Comparison of ENCODE assay signal across 24 cellular contexts in genomic region chr14:68153275-68153674, GRCh38.
DNase-seq lines count a peak whose midpoint lies in the region; ATAC-seq, FAIRE-seq and TF ChIP-seq lines count a peak whose summit lies in the region.
"Had no signal": no experiment of that assay in that cellular context is flagged by ENCODE, and none has a peak within 500 bp of the region (broad histone marks: within the 10 kb centered on the region; RNA-seq: fewer than 3 reads in every experiment).

No MANE protein-coding gene starts in this region.

- WGBS in ovary, 3 donors = 89 to 99% (median 91%) methylated on average over 1 of the region's 1 CpG

- no peaks in the 10 kb centered on the region for H3K27me3 ChIP-seq in A673 (replicated peaks; ENCODE audit: insufficient read depth, low read depth, low read length, poor library complexity)
- H3K27me3 ChIP-seq in ovary = no peaks in the 10 kb centered on the region
- H3K27me3 ChIP-seq: BE2C had no signal

- DNase-seq in A673 (ENCODE audit: low spot score) = peak; percentile 88
- DNase-seq in HTR-8/SVneo (ENCODE audit: insufficient read length, low spot score) = no peak
- peak; percentile 91 for DNase-seq in SK-N-MC (ENCODE audit: low read depth, low spot score)
- DNase-seq in osteocyte (ENCODE audit: extremely low spot score, unreplicated experiment) = no peak
- DNase-seq in left lobe of liver (ENCODE audit: low spot score) = no peak
- no peak for DNase-seq in activated naive CD4-positive, alpha-beta T cell treated with anti-CD3 and anti-CD28 coated beads, Interleukin-2, amount 50 U/mL, for 16 hours
- no peak for DNase-seq in GM19238 (ENCODE audit: insufficient read length, low spot score)
- DNase-seq in ovary = no peak
- DNase-seq: 8988T; BE2C; C1 segment of cervical spinal cord; CD4-positive, CD25-positive, alpha-beta regulatory T cell; CD8-positive, alpha-beta memory T cell; COR-L47; DMS153; DMS79; GDM1; GOT3; H7; HFFc6; IMR-90 had no signal

- BruUV-seq in A673 (replicated peaks; lab: Mats Ljungman, UMichigan) = no TSS peak

- POLR2A ChIA-PET in A673 (lab: Charles Lee; ENCODE audit: low non-redundant PET) = no interaction called here

- H3K27ac ChIP-seq in A673 (ENCODE audit: low read depth, low read length, poor library complexity, severe bottlenecking) (no peak overlapping the region), SK-N-MC (peak overlapping the region; percentile 85), ovary (no peak overlapping the region)
- H3K27ac ChIP-seq: HL-60 had no signal

- TF ChIP-seq EP300 in ovary (IDR thresholded peaks at IDR 0.05) = no peak

- CTCF ChIA-PET in A673 (lab: Charles Lee) = no interaction called here

- intact Hi-C loops in A673 (cut with micrococcal nuclease; ENCODE audit: unreplicated experiment) (loop anchor here (2.0 kb wide), 1 partner anchor 40 kb away; no protein-coding TSS in a partner anchor), ovary (cut with DNase I) (no loop called here)

- FAIRE-seq in HTR-8/SVneo (lab: Jason Lieb, UNC) = peak; percentile 84
- FAIRE-seq: K562 had no signal

- H3K4me3 Mint-ChIP-seq in osteocyte (ENCODE audit: unreplicated experiment) = no peak overlapping the region
- H3K4me3 Mint-ChIP-seq: CD4-positive, CD25-positive, alpha-beta regulatory T cell; CD8-positive, alpha-beta memory T cell; HFFc6 had no signal

- H3K36me3 ChIP-seq in A673 (ENCODE audit: insufficient read depth, low read length, poor library complexity, severe bottlenecking) (no peaks in the 10 kb centered on the region), SK-N-MC (ENCODE audit: insufficient read depth, low read length) (peaks cover 6% of the 10 kb centered on the region; the same call in 1 of the 2 replicates), ovary (no peaks in the 10 kb centered on the region)
- H3K36me3 ChIP-seq: BE2C had no signal

- no peaks in the 10 kb centered on the region for H3K27me3 Mint-ChIP-seq in osteocyte (ENCODE audit: unreplicated experiment)
- H3K27me3 Mint-ChIP-seq: CD4-positive, CD25-positive, alpha-beta regulatory T cell had no signal

- peak overlapping the region; percentile 19 for H3K27ac Mint-ChIP-seq in osteocyte (ENCODE audit: unreplicated experiment)
- H3K27ac Mint-ChIP-seq: CD4-positive, CD25-positive, alpha-beta regulatory T cell; CD8-positive, alpha-beta memory T cell; HFFc6 had no signal

- H3K4me1 ChIP-seq in A673 (ENCODE audit: insufficient read depth, low read length, poor library complexity, severe bottlenecking) (peaks cover 32% of the 10 kb centered on the region), ovary (ENCODE audit: insufficient read depth) (peaks cover 3% of the 10 kb centered on the region)
- H3K4me1 ChIP-seq: BE2C had no signal

- H3K9me3 ChIP-seq in A673 (ENCODE audit: low read depth, low read length, poor library complexity, severe bottlenecking) (peaks cover 11% of the 10 kb centered on the region), SK-N-MC (ENCODE audit: low read depth, low read length) (no peaks in the 10 kb centered on the region), ovary (no peaks in the 10 kb centered on the region)
- H3K9me3 ChIP-seq: BE2C had no signal

- H3K9me3 Mint-ChIP-seq in osteocyte (ENCODE audit: unreplicated experiment) = peaks cover 46% of the 10 kb centered on the region

- peaks cover 27% of the 10 kb centered on the region for H3K4me1 Mint-ChIP-seq in osteocyte (ENCODE audit: unreplicated experiment)

- no peak overlapping the region for H3K9ac ChIP-seq in SK-N-MC (ENCODE audit: insufficient read length)

- H3K4me3 ChIP-seq in A673 (ENCODE audit: low read depth, low read length, poor library complexity, severe bottlenecking) (no peak overlapping the region), SK-N-MC (peak overlapping the region; percentile 54; the same call in 1 of the 2 replicates), ovary (no peak overlapping the region)
- H3K4me3 ChIP-seq: K562 had no signal

- peaks cover 22% of the 10 kb centered on the region for H3K36me3 Mint-ChIP-seq in osteocyte (ENCODE audit: unreplicated experiment)

- no peak for ATAC-seq in left lobe of liver
- ATAC-seq: HCT116, K562 had no signal

- no peak for TF ChIP-seq POLR2A in ovary (IDR thresholded peaks at IDR 0.05)

- no peak for TF ChIP-seq CTCF in A673 (conservative IDR thresholded peaks at IDR 0.05; ENCODE audit: low read depth, low read length)
- no peak for TF ChIP-seq CTCF in osteocyte (IDR thresholded peaks at IDR 0.05)
- TF ChIP-seq CTCF in ovary (IDR thresholded peaks at IDR 0.05) = no peak

Comparison
In these comparisons a context has a peak if more than half of its experiments do, and no peak if none do; other contexts are left out.
1. DNase-seq: peak in A673 (single experiment) and SK-N-MC (single experiment); none in HTR-8/SVneo (single experiment), osteocyte (single experiment), left lobe of liver (single experiment), activated naive CD4-positive, alpha-beta T cell treated with anti-CD3 and anti-CD28 coated beads, Interleukin-2, amount 50 U/mL, for 16 hours (single experiment), GM19238 (single experiment) and ovary (0 of 5).